In the genomic region with DNA sequence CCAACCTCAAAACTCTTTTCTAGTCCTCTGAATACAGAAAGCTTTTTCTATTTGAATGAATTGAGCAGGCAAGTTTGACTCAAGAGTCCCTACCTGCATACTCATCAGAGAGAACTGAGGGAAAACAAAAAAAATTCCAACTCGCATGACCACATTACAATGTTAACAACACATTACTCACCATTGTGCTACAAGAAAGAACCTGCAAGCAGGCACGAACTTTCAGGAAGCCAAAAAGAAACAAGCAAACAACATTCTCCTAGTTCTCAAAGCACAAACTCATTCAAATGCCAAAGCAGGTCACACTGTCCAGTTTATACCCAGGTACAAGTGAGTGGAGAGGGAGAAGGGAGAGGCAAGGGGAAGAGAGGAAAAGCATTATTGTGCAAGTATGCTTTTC, we compare ENCODE assay signal across 10 cellular contexts. TPM values are rescaled to one million over a fixed set of nuclear protein-coding genes. Genes with fewer than 3 reads are reported as not detected.
A peak's percentile ranks its signal among the peaks of the same experiment; 100 is the strongest.
DNase-seq lines count a peak whose midpoint lies in the region; ATAC-seq, FAIRE-seq and TF ChIP-seq lines count a peak whose summit lies in the region.
"Had no signal": no experiment of that assay in that cellular context is flagged by ENCODE, and none has a peak within 500 bp of the region (broad histone marks: within the 10 kb centered on the region; RNA-seq: fewer than 3 reads in every experiment).

No MANE protein-coding gene starts in this region.

- no peak overlapping the region for H2BK120ac ChIP-seq in neuronal stem cell (ENCODE audit: low read depth, low read length)

- no peak overlapping the region for H2AK5ac ChIP-seq in neuronal stem cell (ENCODE audit: low read depth, low read length)

- H3K9me3 ChIP-seq in HUES6 (ENCODE audit: control insufficient read depth, insufficient read depth, low read depth, low read length) (no peaks in the 10 kb centered on the region), neuronal stem cell (replicated peaks in 1 of 2; ENCODE audit: control insufficient read depth in 2 of 2, insufficient read depth in 1 of 2, low read depth in 1 of 2, low read length in 2 of 2) (no peaks in the 10 kb centered on the region)

- H3K4me1 ChIP-seq in HUES6 (ENCODE audit: control insufficient read depth, insufficient read depth, low read length), result peaks cover 28% of the 10 kb centered on the region
- H3K4me1 ChIP-seq in neuronal stem cell (ENCODE audit: control insufficient read depth in 2 of 2, insufficient read depth in 1 of 2, low read depth in 1 of 2, low read length in 2 of 2), result peaks cover 0 to 3% of the 10 kb centered on the region in 2 donors

- no peak overlapping the region for H3K14ac ChIP-seq in neuronal stem cell (ENCODE audit: low read length)

- H3K4me3 ChIP-seq in HUES6 (ENCODE audit: low read depth, low read length) (no peak overlapping the region), bronchial epithelial cell (ENCODE audit: low read depth, low read length) (no peak overlapping the region), neuronal stem cell (ENCODE audit: low read length in 2 of 2) (no peak overlapping the region)

- H2BK5ac ChIP-seq in neuronal stem cell (ENCODE audit: low read length), result no peak overlapping the region

- no peak overlapping the region for H2AFZ ChIP-seq in neuronal stem cell (ENCODE audit: low read length)

- no peak overlapping the region for H4K8ac ChIP-seq in neuronal stem cell (ENCODE audit: low read depth, low read length)

- peaks cover 29% of the 10 kb centered on the region for H3K4me1 Mint-ChIP-seq in endothelial cell (ENCODE audit: unreplicated experiment)

- H3K4me3 Mint-ChIP-seq in endothelial cell (ENCODE audit: unreplicated experiment), result no peak overlapping the region

- H3K4ac ChIP-seq in neuronal stem cell (ENCODE audit: low read length), result no peak overlapping the region

- H3K4me2 ChIP-seq in neuronal stem cell (ENCODE audit: insufficient read depth, low read length, poor library complexity, severe bottlenecking), result no peak overlapping the region

- no peak overlapping the region for H3K23ac ChIP-seq in neuronal stem cell (ENCODE audit: low read depth, low read length, poor library complexity)

- H3K27me3 Mint-ChIP-seq in endothelial cell (ENCODE audit: unreplicated experiment), result no peaks in the 10 kb centered on the region

- H3K27me3 ChIP-seq in HUES6 (ENCODE audit: control insufficient read depth, insufficient read depth, low read length) (no peaks in the 10 kb centered on the region), bronchial epithelial cell (ENCODE audit: control insufficient read depth, insufficient read depth, low read length) (no peaks in the 10 kb centered on the region), neuronal stem cell (ENCODE audit: control insufficient read depth in 3 of 3, insufficient read depth in 3 of 3, low read depth in 1 of 3, low read length in 3 of 3) (no peaks in the 10 kb centered on the region)

- H3K36me3 Mint-ChIP-seq in endothelial cell (ENCODE audit: low read depth, unreplicated experiment), result peaks cover 7% of the 10 kb centered on the region

- no peak overlapping the region for H4K91ac ChIP-seq in neuronal stem cell (ENCODE audit: low read depth, low read length, poor library complexity)

- H2BK12ac ChIP-seq in neuronal stem cell (ENCODE audit: low read length), result no peak overlapping the region

- WGBS in neuronal stem cell (ENCODE audit: extremely low coverage in 2 of 2, insufficient read length in 2 of 2, insufficient replicate concordance in 1 of 2), 2 donors, result no CpG with 5 or more reads among the region's 2 CpGs

- H3K79me1 ChIP-seq in neuronal stem cell (ENCODE audit: low read depth, low read length), result no peaks in the 10 kb centered on the region

- TF ChIP-seq CTCF in bronchial epithelial cell (IDR thresholded peaks at IDR 0.05; ENCODE audit: insufficient read depth, low read length, severe bottlenecking) (no peak), endothelial cell (IDR thresholded peaks at IDR 0.05; ENCODE audit: unreplicated experiment) (no peak)

- no peak overlapping the region for H3K27ac Mint-ChIP-seq in endothelial cell (ENCODE audit: unreplicated experiment)

- H3K9ac ChIP-seq in HUES6 (ENCODE audit: low read length) (no peak overlapping the region), neuronal stem cell (ENCODE audit: low read depth, low read length, poor library complexity) (no peak overlapping the region)

- FAIRE-seq in bronchial epithelial cell (lab: Jason Lieb, UNC), result peak; percentile 89

- no peak for ATAC-seq in GM21515 (IDR thresholded peaks at IDR 0.05; ENCODE audit: unreplicated experiment)

- peak overlapping the region; percentile 27; the same call in 1 of the 2 replicates for H3K27ac ChIP-seq in HUES6 (ENCODE audit: low read depth, low read length)
- H3K27ac ChIP-seq in neuronal stem cell (replicated peaks; ENCODE audit: low read length), result peak overlapping the region; percentile 11

- DNase-seq in EH (ENCODE audit: low read depth) (peak; percentile 47), bronchial epithelial cell (ENCODE audit: low read depth) (peak; percentile 99), neuronal stem cell (ENCODE audit: low spot score) (no peak), DMS 273 treated with DMSO at 0.1 percent for 48 hours (lab: John Stamatoyannopoulos, UW) (no peak), NCI-H1694 treated with DMSO at 0.1 percent for 48 hours (lab: John Stamatoyannopoulos, UW) (no peak), endothelial cell (ENCODE audit: low spot score) (no peak)
- DNase-seq: activated effector memory CD4-positive, alpha-beta T cell treated with Interleukin-2 at 50 U/mL for 16 hours; NCI-H2171 treated with DMSO at 0.1 percent for 48 hours had no signal

- 0 out of 2 replicates have a peak, but pooled peaks cover 7% of the 10 kb centered on the region for H3K36me3 ChIP-seq in HUES6 (ENCODE audit: control insufficient read depth, insufficient read depth, low read length)
- H3K36me3 ChIP-seq in bronchial epithelial cell (ENCODE audit: control insufficient read depth, insufficient read depth, low read length), result peaks cover 2% of the 10 kb centered on the region
- peaks cover 0 to 61% of the 10 kb centered on the region in 2 donors for H3K36me3 ChIP-seq in neuronal stem cell (replicated peaks in 1 of 2; ENCODE audit: control insufficient read depth in 2 of 2, insufficient read depth in 2 of 2, low read length in 2 of 2)

- H2BK15ac ChIP-seq in neuronal stem cell (ENCODE audit: low read length), result no peak overlapping the region

- H3K9me3 Mint-ChIP-seq in endothelial cell (ENCODE audit: unreplicated experiment), result no peaks in the 10 kb centered on the region

- H3K18ac ChIP-seq in neuronal stem cell (ENCODE audit: low read length), result no peak overlapping the region

RNA-seq across cellular contexts. Expression of a gene that starts 14.6 kb away (rescaled TPM):
- 15.3 and 19.2 TPM in 2 replicates for total RNA-seq in bronchial epithelial cell
- 5.4 TPM for polyA plus RNA-seq in neuronal stem cell (2013, experiment 1 of 2)
- polyA plus RNA-seq in neuronal stem cell (2013, experiment 2 of 2), result 6.0 TPM
- total RNA-seq in endothelial cell (ENCODE audit: unreplicated experiment), result 20.4 TPM

RNA-seq across cellular contexts. Expression of a gene that starts 59.2 kb away (rescaled TPM):
- total RNA-seq in bronchial epithelial cell (1.1 and 2.0 TPM in 2 replicates), endothelial cell (ENCODE audit: unreplicated experiment) (10.3 TPM)
- 2.4 TPM for polyA plus RNA-seq in neuronal stem cell (2013, experiment 1 of 2)
- polyA plus RNA-seq in neuronal stem cell (2013, experiment 2 of 2), result 1.9 TPM

Comparison
In these comparisons a context has a peak if more than half of its experiments do, and no peak if none do; other contexts are left out.
1. DNase-seq: peak in EH (single experiment) and bronchial epithelial cell (single experiment); none in neuronal stem cell (single experiment), DMS 273 treated with DMSO at 0.1 percent for 48 hours (single experiment), NCI-H1694 treated with DMSO at 0.1 percent for 48 hours (single experiment) and endothelial cell (single experiment).